ENCODE assay signal across 1 cellular context in the genomic region with DNA sequence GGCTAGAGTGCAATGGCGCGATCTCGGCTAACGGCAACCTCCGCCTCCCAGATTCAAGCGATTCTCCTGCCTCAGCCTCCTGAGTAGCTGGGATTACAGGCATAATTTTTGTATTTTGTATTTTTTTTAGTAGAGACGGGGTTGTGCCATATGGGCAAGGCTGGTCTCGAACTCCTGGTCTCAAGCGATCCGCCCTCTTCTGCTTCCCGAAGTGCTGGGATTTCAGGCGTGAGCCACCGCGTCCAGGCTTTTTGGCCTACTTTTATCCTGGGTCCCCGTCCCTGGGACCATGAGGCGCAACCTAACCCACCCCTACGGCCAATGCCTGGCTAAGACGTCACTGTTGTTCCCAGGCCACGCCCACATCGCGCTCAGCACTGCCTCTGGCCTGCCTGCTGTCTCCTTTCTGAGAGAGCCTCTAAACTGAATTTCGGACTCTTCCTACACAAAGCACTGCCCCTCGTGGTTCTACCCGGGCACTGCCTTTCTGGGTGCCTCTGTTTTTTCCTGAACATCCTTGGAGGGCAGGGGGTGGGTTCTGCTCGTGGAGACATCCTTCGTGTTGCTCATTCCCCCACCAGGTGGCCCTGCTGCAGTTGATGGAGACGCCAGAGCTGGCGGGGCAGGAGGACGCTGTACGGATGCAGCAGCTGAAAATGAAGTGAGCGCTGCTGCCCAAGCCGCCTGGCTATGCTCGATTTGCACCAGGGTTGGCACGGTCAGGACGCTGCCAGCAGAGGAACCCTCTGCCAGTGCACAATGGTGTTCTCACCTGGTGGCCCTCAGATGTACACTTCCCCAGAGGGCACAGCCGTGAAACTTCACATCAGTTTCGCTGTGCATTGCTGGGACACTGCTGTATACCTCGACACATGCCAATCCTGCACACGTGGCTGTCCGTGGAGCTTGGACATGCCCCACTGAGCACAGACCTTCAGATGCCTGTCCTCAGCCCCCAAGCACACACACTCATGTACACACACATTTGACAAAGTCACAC.
TF ChIP-seq lines count a peak whose summit lies in the region.

No MANE protein-coding gene starts in this region.

TF ChIP-seq in WTC11, 78 proteins besides CTCF, POLR2A, EP300 and RAD21 (continued from another document):
- TF ChIP-seq, protein P1, sequence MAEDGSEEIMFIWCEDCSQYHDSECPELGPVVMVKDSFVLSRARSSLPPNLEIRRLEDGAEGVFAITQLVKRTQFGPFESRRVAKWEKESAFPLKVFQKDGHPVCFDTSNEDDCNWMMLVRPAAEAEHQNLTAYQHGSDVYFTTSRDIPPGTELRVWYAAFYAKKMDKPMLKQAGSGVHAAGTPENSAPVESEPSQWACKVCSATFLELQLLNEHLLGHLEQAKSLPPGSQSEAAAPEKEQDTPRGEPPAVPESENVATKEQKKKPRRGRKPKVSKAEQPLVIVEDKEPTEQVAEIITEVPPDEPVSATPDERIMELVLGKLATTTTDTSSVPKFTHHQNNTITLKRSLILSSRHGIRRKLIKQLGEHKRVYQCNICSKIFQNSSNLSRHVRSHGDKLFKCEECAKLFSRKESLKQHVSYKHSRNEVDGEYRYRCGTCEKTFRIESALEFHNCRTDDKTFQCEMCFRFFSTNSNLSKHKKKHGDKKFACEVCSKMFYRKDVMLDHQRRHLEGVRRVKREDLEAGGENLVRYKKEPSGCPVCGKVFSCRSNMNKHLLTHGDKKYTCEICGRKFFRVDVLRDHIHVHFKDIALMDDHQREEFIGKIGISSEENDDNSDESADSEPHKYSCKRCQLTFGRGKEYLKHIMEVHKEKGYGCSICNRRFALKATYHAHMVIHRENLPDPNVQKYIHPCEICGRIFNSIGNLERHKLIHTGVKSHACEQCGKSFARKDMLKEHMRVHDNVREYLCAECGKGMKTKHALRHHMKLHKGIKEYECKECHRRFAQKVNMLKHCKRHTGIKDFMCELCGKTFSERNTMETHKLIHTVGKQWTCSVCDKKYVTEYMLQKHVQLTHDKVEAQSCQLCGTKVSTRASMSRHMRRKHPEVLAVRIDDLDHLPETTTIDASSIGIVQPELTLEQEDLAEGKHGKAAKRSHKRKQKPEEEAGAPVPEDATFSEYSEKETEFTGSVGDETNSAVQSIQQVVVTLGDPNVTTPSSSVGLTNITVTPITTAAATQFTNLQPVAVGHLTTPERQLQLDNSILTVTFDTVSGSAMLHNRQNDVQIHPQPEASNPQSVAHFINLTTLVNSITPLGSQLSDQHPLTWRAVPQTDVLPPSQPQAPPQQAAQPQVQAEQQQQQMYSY (CRISPR knock-in tag; IDR thresholded peaks at IDR 0.05): peak; percentile 56
- TF ChIP-seq NFE2L1 (CRISPR knock-in tag; IDR thresholded peaks at IDR 0.05) (peak; percentile 48; the same call in 1 of the 2 replicates), TEAD1 (CRISPR knock-in tag; IDR thresholded peaks at IDR 0.05) (peak; percentile 75), MYBL2 (CRISPR knock-in tag; IDR thresholded peaks at IDR 0.05) (no peak), NFYB (CRISPR knock-in tag; conservative IDR thresholded peaks at IDR 0.05; ENCODE audit: low read depth) (0 out of 2 replicates have a peak, but pooled peaks have one; percentile 36), ELF4 (CRISPR knock-in tag; IDR thresholded peaks at IDR 0.05; ENCODE audit: low read depth) (peak; percentile 64; the same call in 1 of the 2 replicates), MXD4 (CRISPR knock-in tag; IDR thresholded peaks at IDR 0.05; ENCODE audit: borderline replicate concordance) (no peak), SP1 (CRISPR knock-in tag; conservative IDR thresholded peaks at IDR 0.05) (peak; percentile 93), CREM (CRISPR knock-in tag; IDR thresholded peaks at IDR 0.05) (peak; percentile 85; the same call in 1 of the 2 replicates), CREB1 (CRISPR knock-in tag; IDR thresholded peaks at IDR 0.05) (peak; percentile 59; the same call in 1 of the 2 replicates), JAZF1 (CRISPR knock-in tag; IDR thresholded peaks at IDR 0.05) (no peak)
- TF ChIP-seq, protein P2, sequence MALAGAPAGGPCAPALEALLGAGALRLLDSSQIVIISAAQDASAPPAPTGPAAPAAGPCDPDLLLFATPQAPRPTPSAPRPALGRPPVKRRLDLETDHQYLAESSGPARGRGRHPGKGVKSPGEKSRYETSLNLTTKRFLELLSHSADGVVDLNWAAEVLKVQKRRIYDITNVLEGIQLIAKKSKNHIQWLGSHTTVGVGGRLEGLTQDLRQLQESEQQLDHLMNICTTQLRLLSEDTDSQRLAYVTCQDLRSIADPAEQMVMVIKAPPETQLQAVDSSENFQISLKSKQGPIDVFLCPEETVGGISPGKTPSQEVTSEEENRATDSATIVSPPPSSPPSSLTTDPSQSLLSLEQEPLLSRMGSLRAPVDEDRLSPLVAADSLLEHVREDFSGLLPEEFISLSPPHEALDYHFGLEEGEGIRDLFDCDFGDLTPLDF (CRISPR knock-in tag; IDR thresholded peaks at IDR 0.05): 0 out of 2 replicates have a peak, but pooled peaks have one; percentile 20
- TF ChIP-seq, protein P3, sequence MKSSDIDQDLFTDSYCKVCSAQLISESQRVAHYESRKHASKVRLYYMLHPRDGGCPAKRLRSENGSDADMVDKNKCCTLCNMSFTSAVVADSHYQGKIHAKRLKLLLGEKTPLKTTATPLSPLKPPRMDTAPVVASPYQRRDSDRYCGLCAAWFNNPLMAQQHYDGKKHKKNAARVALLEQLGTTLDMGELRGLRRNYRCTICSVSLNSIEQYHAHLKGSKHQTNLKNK (CRISPR knock-in tag; IDR thresholded peaks at IDR 0.05): peak; percentile 61; the same call in 1 of the 2 replicates
- TF ChIP-seq, protein P4, sequence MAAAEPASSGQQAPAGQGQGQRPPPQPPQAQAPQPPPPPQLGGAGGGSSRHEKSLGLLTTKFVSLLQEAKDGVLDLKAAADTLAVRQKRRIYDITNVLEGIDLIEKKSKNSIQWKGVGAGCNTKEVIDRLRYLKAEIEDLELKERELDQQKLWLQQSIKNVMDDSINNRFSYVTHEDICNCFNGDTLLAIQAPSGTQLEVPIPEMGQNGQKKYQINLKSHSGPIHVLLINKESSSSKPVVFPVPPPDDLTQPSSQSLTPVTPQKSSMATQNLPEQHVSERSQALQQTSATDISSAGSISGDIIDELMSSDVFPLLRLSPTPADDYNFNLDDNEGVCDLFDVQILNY (CRISPR knock-in tag; IDR thresholded peaks at IDR 0.05): peak; percentile 26; the same call in 1 of the 2 replicates
- TF ChIP-seq, protein P5, sequence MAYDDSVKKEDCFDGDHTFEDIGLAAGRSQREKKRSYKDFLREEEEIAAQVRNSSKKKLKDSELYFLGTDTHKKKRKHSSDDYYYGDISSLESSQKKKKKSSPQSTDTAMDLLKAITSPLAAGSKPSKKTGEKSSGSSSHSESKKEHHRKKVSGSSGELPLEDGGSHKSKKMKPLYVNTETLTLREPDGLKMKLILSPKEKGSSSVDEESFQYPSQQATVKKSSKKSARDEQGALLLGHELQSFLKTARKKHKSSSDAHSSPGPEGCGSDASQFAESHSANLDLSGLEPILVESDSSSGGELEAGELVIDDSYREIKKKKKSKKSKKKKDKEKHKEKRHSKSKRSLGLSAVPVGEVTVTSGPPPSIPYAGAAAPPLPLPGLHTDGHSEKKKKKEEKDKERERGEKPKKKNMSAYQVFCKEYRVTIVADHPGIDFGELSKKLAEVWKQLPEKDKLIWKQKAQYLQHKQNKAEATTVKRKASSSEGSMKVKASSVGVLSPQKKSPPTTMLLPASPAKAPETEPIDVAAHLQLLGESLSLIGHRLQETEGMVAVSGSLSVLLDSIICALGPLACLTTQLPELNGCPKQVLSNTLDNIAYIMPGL (CRISPR knock-in tag; IDR thresholded peaks at IDR 0.05): 0 out of 2 replicates have a peak, but pooled peaks have one; percentile 19
